Comparison of ENCODE assay signal across 17 cellular contexts in the genomic region with DNA sequence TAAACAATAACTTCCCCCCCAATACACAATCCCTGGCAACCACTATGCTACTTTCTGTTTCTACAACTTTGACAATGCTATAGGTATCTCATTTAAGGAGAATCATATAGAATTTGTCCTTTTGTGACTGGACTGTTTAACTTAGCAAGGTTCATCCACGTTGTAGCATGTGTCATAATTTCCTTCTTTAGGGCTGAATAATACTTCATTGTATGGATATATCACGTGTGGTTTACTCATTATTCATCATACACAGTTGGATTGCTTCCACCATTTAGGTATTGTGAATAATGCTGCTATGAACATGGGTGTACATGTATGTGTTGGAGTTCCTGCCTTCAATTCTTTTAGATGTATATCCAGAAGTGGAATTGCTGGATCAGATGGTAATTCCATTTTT.
DNase-seq lines count a peak whose midpoint lies in the region; ATAC-seq, FAIRE-seq and TF ChIP-seq lines count a peak whose summit lies in the region.
"Had no signal": no experiment of that assay in that cellular context is flagged by ENCODE, and none has a peak within 500 bp of the region (broad histone marks: within the 10 kb centered on the region; RNA-seq: fewer than 3 reads in every experiment).

No MANE protein-coding gene starts in this region.

- RAD21 ChIA-PET in GM12878 (lab: Charles Lee; ENCODE audit: unreplicated experiment), result interaction anchor here (1.6 to 2.8 kb wide), 3 partner anchors 28 to 140 kb away, joined by 3 to 15 read pairs (median 6); partner anchors contain the start of gene RNF32

- no TSS peak for BruUV-seq in GM12878 (replicated peaks; lab: Mats Ljungman, UMichigan)

- no peak for FAIRE-seq in GM12878 (lab: Jason Lieb, UNC)

- H3K4me3 ChIP-seq in GM12878 (no peak overlapping the region), ascending aorta (no peak overlapping the region)
- H3K4me3 ChIP-seq: Peyer's patch had no signal

- peak overlapping the region; percentile 39 for H3K27ac Mint-ChIP-seq in activated CD4-positive, alpha-beta T cell treated with anti-CD3 and anti-CD28 coated beads, Interleukin-2, amount 10 ng/mL, durations not matched to agents 24 days and 14 days
- peak overlapping the region; percentile 81 for H3K27ac Mint-ChIP-seq in stimulated activated memory B cell treated with anti-CD40 and anti-IgM and Interleukin-4, amounts not matched to agents 10 μg/mL and 1 μg/mL and 100 μg/mL, for 72 hours

- peaks cover 8% of the 10 kb centered on the region for H3K9me3 Mint-ChIP-seq in activated CD4-positive, alpha-beta T cell treated with anti-CD3 and anti-CD28 coated beads, Interleukin-2, amount 10 ng/mL, durations not matched to agents 24 days and 14 days
- peaks cover 7% of the 10 kb centered on the region for H3K9me3 Mint-ChIP-seq in stimulated activated memory B cell treated with anti-CD40 and anti-IgM and Interleukin-4, amounts not matched to agents 10 μg/mL and 1 μg/mL and 100 μg/mL, for 72 hours

- TF ChIP-seq EP300 in GM12878 (IDR thresholded peaks at IDR 0.05; ENCODE audit: borderline replicate concordance in 1 of 2, control insufficient read depth in 1 of 2, low read depth in 2 of 2, low read length in 2 of 2), result no peak

- in situ Hi-C loops in GM12878 (cut with MboI), result no loop called here

- H3K4me2 ChIP-seq in GM12878 (ENCODE audit: control insufficient read depth, insufficient read depth), result peak overlapping the region; percentile 71

- intact Hi-C loops in activated CD4-positive, alpha-beta T cell treated with anti-CD3 and anti-CD28 coated beads, Interleukin-2, amount 10 ng/mL, durations not matched to agents 24 days and 14 days (cut with micrococcal nuclease), result no loop called here
- intact Hi-C loops in GM12878 (cut with micrococcal nuclease; ENCODE audit: unreplicated experiment) (no loop called here), ascending aorta (cut with DNase I) (no loop called here)

- peak; percentile 29 for ATAC-seq in HG03196 (IDR thresholded peaks at IDR 0.05; ENCODE audit: unreplicated experiment)
- no peak; the same call in 2 of the 3 replicates for ATAC-seq in GM12878
- no peak for ATAC-seq in stimulated activated memory B cell treated with anti-CD40 and anti-IgM and Interleukin-4, amounts not matched to agents 10 μg/mL and 1 μg/mL and 100 μg/mL, for 72 hours
- ATAC-seq in GM21447 (IDR thresholded peaks at IDR 0.05; ENCODE audit: unreplicated experiment), result no peak
- no peak for ATAC-seq in HG03442 (IDR thresholded peaks at IDR 0.05; ENCODE audit: unreplicated experiment)
- ATAC-seq: HCT116 had no signal

- H3K27ac ChIP-seq in GM12878 (ENCODE audit: control insufficient read depth, insufficient read depth) (peak overlapping the region; percentile 85), ascending aorta (no peak overlapping the region)
- H3K27ac ChIP-seq: Peyer's patch had no signal

- H3K36me3 ChIP-seq in GM12878 (ENCODE audit: control insufficient read depth in 2 of 2, insufficient read depth in 2 of 2, low read length in 1 of 2) (no peaks in the 10 kb centered on the region; a peak in 2 of 4 replicates), ascending aorta (no peaks in the 10 kb centered on the region)
- H3K36me3 ChIP-seq: Peyer's patch had no signal

- no peaks in the 10 kb centered on the region for H3K27me3 Mint-ChIP-seq in activated CD4-positive, alpha-beta T cell treated with anti-CD3 and anti-CD28 coated beads, Interleukin-2, amount 10 ng/mL, durations not matched to agents 24 days and 14 days
- no peaks in the 10 kb centered on the region for H3K27me3 Mint-ChIP-seq in stimulated activated memory B cell treated with anti-CD40 and anti-IgM and Interleukin-4, amounts not matched to agents 10 μg/mL and 1 μg/mL and 100 μg/mL, for 72 hours

- SMC1A ChIA-PET in GM12878 (lab: Charles Lee; ENCODE audit: uncharacterized antibody, unreplicated experiment), result interaction anchor here (1.5 to 5.3 kb wide), 5 partner anchors 12 to 92 kb away, joined by 4 to 56 read pairs (median 6); no protein-coding TSS in a partner anchor

- H4K20me1 ChIP-seq in GM12878 (ENCODE audit: control insufficient read depth, insufficient read depth), result no peaks in the 10 kb centered on the region

- POLR2A ChIA-PET in GM12878 (lab: Charles Lee), result no interaction called here

- H3K36me3 Mint-ChIP-seq in activated CD4-positive, alpha-beta T cell treated with anti-CD3 and anti-CD28 coated beads, Interleukin-2, amount 10 ng/mL, durations not matched to agents 24 days and 14 days (ENCODE audit: low read depth), result peaks cover 27% of the 10 kb centered on the region
- peaks cover 23% of the 10 kb centered on the region for H3K36me3 Mint-ChIP-seq in stimulated activated memory B cell treated with anti-CD40 and anti-IgM and Interleukin-4, amounts not matched to agents 10 μg/mL and 1 μg/mL and 100 μg/mL, for 72 hours

- H3K4me1 ChIP-seq in GM12878 (ENCODE audit: control insufficient read depth, insufficient read depth, low read length), result peaks cover 33% of the 10 kb centered on the region
- H3K4me1 ChIP-seq in ascending aorta, result peaks cover 0 to under 1% of the 10 kb centered on the region in 2 donors
- H3K4me1 ChIP-seq: Peyer's patch had no signal

- H3K79me2 ChIP-seq in GM12878 (ENCODE audit: control insufficient read depth, insufficient read depth, low read length), result no peaks in the 10 kb centered on the region

- TF ChIP-seq CTCF in GM12878 (IDR thresholded peaks at IDR 0.05 in 2 of 3, conservative IDR thresholded peaks at IDR 0.05 in 1 of 3; ENCODE audit: control insufficient read depth in 2 of 3, extremely low read depth in 1 of 3, insufficient read depth in 1 of 3, low read depth in 3 of 3, low read length in 3 of 3) (no peak), ascending aorta (IDR thresholded peaks at IDR 0.05) (no peak)

- no peak for TF ChIP-seq RAD21 in GM12878 (IDR thresholded peaks at IDR 0.05; ENCODE audit: insufficient read depth, low read depth, low read length)

- H3K9me3 ChIP-seq in GM12878 (replicated peaks; ENCODE audit: control insufficient read depth, insufficient read depth, low read length) (no peaks in the 10 kb centered on the region; the same call in 1 of the 3 replicates), ascending aorta (no peaks in the 10 kb centered on the region)
- H3K9me3 ChIP-seq: Peyer's patch had no signal

- H3K4me1 Mint-ChIP-seq in activated CD4-positive, alpha-beta T cell treated with anti-CD3 and anti-CD28 coated beads, Interleukin-2, amount 10 ng/mL, durations not matched to agents 24 days and 14 days, result peaks cover 31% of the 10 kb centered on the region
- H3K4me1 Mint-ChIP-seq in stimulated activated memory B cell treated with anti-CD40 and anti-IgM and Interleukin-4, amounts not matched to agents 10 μg/mL and 1 μg/mL and 100 μg/mL, for 72 hours, result peaks cover 53% of the 10 kb centered on the region

- DNase-seq in activated CD4-positive, alpha-beta T cell treated with anti-CD3 and anti-CD28 coated beads, Interleukin-2, amount 10 ng/mL, durations not matched to agents 24 days and 14 days, result no peak
- DNase-seq in activated CD4-positive, alpha-beta T cell treated with anti-CD3 and anti-CD28 coated beads for 48 hours, result no peak
- DNase-seq in GM12878 (ENCODE audit: low read depth, low spot score), result no peak
- no peak for DNase-seq in ascending aorta (ENCODE audit: low spot score in 2 of 2)
- DNase-seq: C1 segment of cervical spinal cord, DMS153, NCI-H1417, NCI-H2029 treated with DMSO at 0.1 percent for 48 hours, NCI-H510A, NCI-H82, Peyer's patch, SHP77 had no signal

- CTCF ChIA-PET in GM12878 (lab: Yijun Ruan, JAX), result interaction anchor here (1.4 to 2.2 kb wide), 3 partner anchors 11 to 34 kb away, joined by 3 to 9 read pairs (median 4); no protein-coding TSS in a partner anchor

- no peak overlapping the region; the same call in 1 of the 2 replicates for H2AFZ ChIP-seq in GM12878 (ENCODE audit: control insufficient read depth, low read depth, low read length)

- H3K27me3 ChIP-seq in GM12878 (replicated peaks in 1 of 2; ENCODE audit: control insufficient read depth in 2 of 2, insufficient read depth in 2 of 2, low read length in 1 of 2) (no peaks in the 10 kb centered on the region), ascending aorta (no peaks in the 10 kb centered on the region)
- H3K27me3 ChIP-seq: Peyer's patch had no signal

- 98% methylated on average over 2 of the region's 2 CpGs for WGBS in GM12878 (ENCODE audit: insufficient coverage, insufficient replicate concordance, low lambda C conversion rate, missing lambda C conversion rate)

- no peak overlapping the region for H3K4me3 Mint-ChIP-seq in activated CD4-positive, alpha-beta T cell treated with anti-CD3 and anti-CD28 coated beads, Interleukin-2, amount 10 ng/mL, durations not matched to agents 24 days and 14 days
- H3K4me3 Mint-ChIP-seq in stimulated activated memory B cell treated with anti-CD40 and anti-IgM and Interleukin-4, amounts not matched to agents 10 μg/mL and 1 μg/mL and 100 μg/mL, for 72 hours, result peak overlapping the region; percentile 27

- TF ChIP-seq POLR2A in GM12878 (IDR thresholded peaks at IDR 0.05; ENCODE audit: low read depth, low read length), result no peak

- no peak overlapping the region for H3K9ac ChIP-seq in GM12878 (ENCODE audit: control insufficient read depth, insufficient read depth, low read length)

TF ChIP-seq in GM12878, 131 proteins besides CTCF, POLR2A, EP300 and RAD21:
- TF ChIP-seq ZNF207 (IDR thresholded peaks at IDR 0.05; ENCODE audit: borderline replicate concordance) (no peak), ZNF217 (IDR thresholded peaks at IDR 0.05) (peak; percentile 9; the same call in 1 of the 2 replicates), TCF3 (IDR thresholded peaks at IDR 0.05; ENCODE audit: borderline replicate concordance, insufficient read depth, low read depth, low read length) (no peak), GABPA (IDR thresholded peaks at IDR 0.05; ENCODE audit: low read depth) (no peak), IRF4 (IDR thresholded peaks at IDR 0.05; ENCODE audit: low read depth, low read length) (no peak), BCL11A (IDR thresholded peaks at IDR 0.05; ENCODE audit: low read depth, low read length) (no peak)
